In the genomic region with DNA sequence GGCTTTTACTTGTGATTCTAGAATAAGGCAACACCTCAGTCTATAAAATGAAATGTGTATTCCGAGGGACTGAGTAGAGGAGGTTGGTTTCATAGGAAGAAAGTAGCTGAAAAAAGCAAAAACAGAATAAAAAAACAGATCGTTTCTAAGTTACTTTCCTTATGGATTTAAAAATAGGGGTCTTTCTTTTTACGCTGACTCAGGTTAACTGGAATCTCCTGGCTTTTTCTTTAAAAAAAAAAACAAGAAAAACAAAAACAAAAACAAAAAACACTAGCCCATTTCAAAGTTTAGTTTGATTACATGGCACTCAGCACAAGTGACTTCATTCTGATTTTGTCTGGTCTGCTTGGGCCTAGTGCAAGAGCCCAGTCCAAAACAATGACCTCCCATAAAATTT, we compare ENCODE assay signal across 21 cellular contexts.
DNase-seq lines count a peak whose midpoint lies in the region; ATAC-seq, FAIRE-seq and TF ChIP-seq lines count a peak whose summit lies in the region.
"Had no signal": no experiment of that assay in that cellular context is flagged by ENCODE, and none has a peak within 500 bp of the region (broad histone marks: within the 10 kb centered on the region; RNA-seq: fewer than 3 reads in every experiment).

No MANE protein-coding gene starts in this region.

- no peak overlapping the region for H2AK9ac ChIP-seq in IMR-90 (replicated peaks; ENCODE audit: low read depth, low read length, poor library complexity)

- TF ChIP-seq CTCF in IMR-90 (conservative IDR thresholded peaks at IDR 0.05; ENCODE audit: low read depth, low read length) = no peak
- TF ChIP-seq CTCF in Caco-2 (IDR thresholded peaks at IDR 0.05; ENCODE audit: insufficient read depth in 1 of 2, low read depth in 1 of 2, low read length in 1 of 2, severe bottlenecking in 1 of 2, unreplicated experiment in 1 of 2) = no peak

- no peaks in the 10 kb centered on the region for H3K27me3 ChIP-seq in IMR-90 (ENCODE audit: control insufficient read depth, insufficient read depth, low read length)
- no peaks in the 10 kb centered on the region for H3K27me3 ChIP-seq in Caco-2 (replicated peaks; ENCODE audit: control insufficient read depth, insufficient read depth, low read length)
- H3K27me3 ChIP-seq: BE2C had no signal

- H2AK5ac ChIP-seq in IMR-90 (ENCODE audit: low read depth, low read length) = no peak overlapping the region

- H2BK5ac ChIP-seq in IMR-90 (ENCODE audit: low read depth, low read length, poor library complexity, severe bottlenecking) = no peak overlapping the region

- peaks cover 6% of the 10 kb centered on the region for H3K27me3 Mint-ChIP-seq in Caco-2 (ENCODE audit: insufficient read depth, unreplicated experiment)
- H3K27me3 Mint-ChIP-seq: CD4-positive, alpha-beta memory T cell; CD4-positive, CD25-positive, alpha-beta regulatory T cell had no signal

- H3K4me2 ChIP-seq in IMR-90 (ENCODE audit: low read depth, low read length) = no peak overlapping the region
- H3K4me2 ChIP-seq: BLaER1 had no signal

- no peak overlapping the region for H2BK15ac ChIP-seq in IMR-90 (ENCODE audit: low read depth, low read length)

- intact Hi-C loops in IMR-90 (cut with micrococcal nuclease) (no loop called here), Caco-2 (cut with micrococcal nuclease; ENCODE audit: unreplicated experiment) (no loop called here)

- dilution Hi-C loops in IMR-90 (cut with HindIII; ENCODE audit: low sequenced_read_pairs, unreplicated experiment) = no loop called here

- no peak overlapping the region for H3K4me3 Mint-ChIP-seq in Caco-2 (ENCODE audit: unreplicated experiment)
- H3K4me3 Mint-ChIP-seq: CD14-positive monocyte; CD4-positive, alpha-beta memory T cell; CD4-positive, CD25-positive, alpha-beta regulatory T cell; CD8-positive, alpha-beta memory T cell had no signal

- CTCF ChIA-PET in IMR-90 (lab: Yijun Ruan, JAX) = no interaction called here
- CTCF ChIA-PET in Caco-2 (lab: Charles Lee) = no interaction called here

- in situ Hi-C loops in IMR-90 (cut with MboI; ENCODE audit: low sequenced_read_pairs) = no loop called here

- POLR2A ChIA-PET in IMR-90 (lab: Charles Lee; ENCODE audit: unreplicated experiment) (no interaction called here), Caco-2 (lab: Charles Lee) (no interaction called here)

- H3K9me3 Mint-ChIP-seq in Caco-2 (ENCODE audit: unreplicated experiment) = no peaks in the 10 kb centered on the region

- ATAC-seq in IMR-90 (ENCODE audit: low read depth) = no peak

- H3K36me3 ChIP-seq in IMR-90 (ENCODE audit: control insufficient read depth, insufficient read depth, low read length) (no peaks in the 10 kb centered on the region), Caco-2 (ENCODE audit: control insufficient read depth, insufficient read depth, low read length) (no peaks in the 10 kb centered on the region)
- H3K36me3 ChIP-seq: BE2C, BLaER1 had no signal

- no peaks in the 10 kb centered on the region for H4K20me1 ChIP-seq in IMR-90 (ENCODE audit: insufficient read depth, low read length)
- H4K20me1 ChIP-seq: BLaER1 had no signal

- H3K9me3 ChIP-seq in IMR-90 (ENCODE audit: control insufficient read depth, insufficient read depth, low read length) (no peaks in the 10 kb centered on the region), Caco-2 (no peaks in the 10 kb centered on the region)
- H3K9me3 ChIP-seq: BE2C, BLaER1 had no signal

- no peak overlapping the region for H4K8ac ChIP-seq in IMR-90 (ENCODE audit: low read depth in 2 of 2, low read length in 2 of 2)

- no peak overlapping the region for H4K91ac ChIP-seq in IMR-90 (ENCODE audit: insufficient read depth, low read depth, low read length)

- H3K56ac ChIP-seq in IMR-90 (ENCODE audit: extremely low read depth, insufficient read depth, low read length) = no peak overlapping the region

- H3K9me1 ChIP-seq in IMR-90 (ENCODE audit: insufficient read depth, low read length) = no peaks in the 10 kb centered on the region

- no peak overlapping the region for H4K5ac ChIP-seq in IMR-90 (ENCODE audit: low read depth, low read length)

- no peaks in the 10 kb centered on the region for H3K4me1 Mint-ChIP-seq in Caco-2 (ENCODE audit: low read depth, unreplicated experiment)
- H3K4me1 Mint-ChIP-seq: CD14-positive monocyte; CD4-positive, alpha-beta memory T cell; CD4-positive, CD25-positive, alpha-beta regulatory T cell; CD8-positive, alpha-beta memory T cell had no signal

- no peak overlapping the region for H3K23ac ChIP-seq in IMR-90 (ENCODE audit: low read depth, low read length)

- H2BK20ac ChIP-seq in IMR-90 (ENCODE audit: low read depth, low read length) = no peak overlapping the region

- peak; percentile 51 for FAIRE-seq in colon (lab: Jason Lieb, UNC)
- FAIRE-seq: D721Med, GM12891, GM19239 had no signal

- H2AFZ ChIP-seq in IMR-90 (replicated peaks; ENCODE audit: low read length, poor library complexity) = no peak overlapping the region

- TF ChIP-seq RAD21 in IMR-90 (IDR thresholded peaks at IDR 0.05; ENCODE audit: low read length) = no peak

- H2BK120ac ChIP-seq in IMR-90 (ENCODE audit: low read depth, low read length) = no peak overlapping the region

- no peak for DNase-seq in IMR-90
- DNase-seq in Ammon's horn (ENCODE audit: low spot score) = no peak
- no peak for DNase-seq in hippocampal formation (lab: John Stamatoyannopoulos, UW)
- DNase-seq in Caco-2 = no peak
- DNase-seq: 8988T; AML-193; BE2C; C1 segment of cervical spinal cord; Calu3; CD4-positive, alpha-beta memory T cell; CD4-positive, CD25-positive, alpha-beta regulatory T cell; CD8-positive, alpha-beta memory T cell; COR-L47; DMS79 treated with DMSO at 0.1 percent for 48 hours; GF-D8 had no signal

- no CpG with 5 or more reads among the region's 3 CpGs for WGBS in IMR-90 (ENCODE audit: extremely low coverage in 2 of 2, insufficient read length in 1 of 2), 2 experiments

- H3K79me1 ChIP-seq in IMR-90 (ENCODE audit: low read depth in 1 of 2, low read length in 2 of 2) = no peaks in the 10 kb centered on the region

- TF ChIP-seq POLR2A in IMR-90 (IDR thresholded peaks at IDR 0.05; ENCODE audit: low read depth, low read length) = no peak

- H3K27ac Mint-ChIP-seq in Caco-2 (ENCODE audit: unreplicated experiment) = no peak overlapping the region
- H3K27ac Mint-ChIP-seq: CD14-positive monocyte; CD4-positive, alpha-beta memory T cell; CD4-positive, CD25-positive, alpha-beta regulatory T cell; CD8-positive, alpha-beta memory T cell had no signal

- H3K36me3 Mint-ChIP-seq in Caco-2 (ENCODE audit: insufficient read depth, unreplicated experiment) = no peaks in the 10 kb centered on the region
- H3K36me3 Mint-ChIP-seq: CD14-positive monocyte; CD4-positive, alpha-beta memory T cell; CD4-positive, CD25-positive, alpha-beta regulatory T cell; CD8-positive, alpha-beta memory T cell had no signal

- H3K4ac ChIP-seq in IMR-90 (ENCODE audit: low read depth, low read length) = no peak overlapping the region

- H3K27ac ChIP-seq in IMR-90 (ENCODE audit: insufficient read depth, low read length) = no peak overlapping the region
- H3K27ac ChIP-seq: BLaER1 had no signal

- no peak overlapping the region for H3K4me3 ChIP-seq in IMR-90 (ENCODE audit: insufficient read depth, low read depth, low read length)
- no peak overlapping the region for H3K4me3 ChIP-seq in Caco-2 (ENCODE audit: low read depth, low read length)
- H3K4me3 ChIP-seq: BLaER1 had no signal

- no peak overlapping the region for H3K9ac ChIP-seq in IMR-90 (ENCODE audit: low read depth, low read length)
- H3K9ac ChIP-seq: BLaER1 had no signal

- H3K18ac ChIP-seq in IMR-90 (ENCODE audit: low read depth, low read length) = no peak overlapping the region

- H3K14ac ChIP-seq in IMR-90 (replicated peaks; ENCODE audit: low read depth, low read length) = no peak overlapping the region

- BruUV-seq in IMR-90 (replicated peaks; lab: Mats Ljungman, UMichigan) = no TSS peak
- no TSS peak for BruUV-seq in Caco-2 (replicated peaks; lab: Mats Ljungman, UMichigan)

- no peaks in the 10 kb centered on the region for H3K4me1 ChIP-seq in IMR-90 (ENCODE audit: control insufficient read depth, insufficient read depth, low read length)
- no peaks in the 10 kb centered on the region for H3K4me1 ChIP-seq in Caco-2
- H3K4me1 ChIP-seq: BE2C, BLaER1 had no signal

TF ChIP-seq in IMR-90, 13 proteins besides CTCF, POLR2A, EP300 and RAD21:
- no peak for TF ChIP-seq FOS (IDR thresholded peaks at IDR 0.05; ENCODE audit: low read depth, low read length)
- TF ChIP-seq, protein P1, sequence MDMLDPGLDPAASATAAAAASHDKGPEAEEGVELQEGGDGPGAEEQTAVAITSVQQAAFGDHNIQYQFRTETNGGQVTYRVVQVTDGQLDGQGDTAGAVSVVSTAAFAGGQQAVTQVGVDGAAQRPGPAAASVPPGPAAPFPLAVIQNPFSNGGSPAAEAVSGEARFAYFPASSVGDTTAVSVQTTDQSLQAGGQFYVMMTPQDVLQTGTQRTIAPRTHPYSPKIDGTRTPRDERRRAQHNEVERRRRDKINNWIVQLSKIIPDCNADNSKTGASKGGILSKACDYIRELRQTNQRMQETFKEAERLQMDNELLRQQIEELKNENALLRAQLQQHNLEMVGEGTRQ (IDR thresholded peaks at IDR 0.05; ENCODE audit: low read depth, low read length) = no peak
- no peak for TF ChIP-seq CHD1 (IDR thresholded peaks at IDR 0.05; ENCODE audit: low read depth, low read length)
- TF ChIP-seq MAZ (IDR thresholded peaks at IDR 0.05; ENCODE audit: borderline replicate concordance, low read depth, low read length) = no peak
- TF ChIP-seq CEBPB (IDR thresholded peaks at IDR 0.05; ENCODE audit: low read depth, low read length) = no peak
- no peak for TF ChIP-seq RCOR1 (IDR thresholded peaks at IDR 0.05; ENCODE audit: insufficient replicate concordance, low read length)
- peak; percentile 71 for TF ChIP-seq MAFK (IDR thresholded peaks at IDR 0.05; ENCODE audit: low read depth, low read length)
